Comparison of ENCODE assay signal across 1 cellular context in genomic region chr10:70560511-70560931, GRCh38.
TF ChIP-seq lines count a peak whose summit lies in the region.

No MANE protein-coding gene starts in this region.

TF ChIP-seq in IMR-90, 13 proteins besides CTCF, POLR2A, EP300 and RAD21:
- TF ChIP-seq USF2 (IDR thresholded peaks at IDR 0.05; ENCODE audit: low read depth, low read length) (no peak), CHD1 (IDR thresholded peaks at IDR 0.05; ENCODE audit: low read depth, low read length) (no peak), FOS (IDR thresholded peaks at IDR 0.05; ENCODE audit: low read depth, low read length) (no peak), MXI1 (IDR thresholded peaks at IDR 0.05; ENCODE audit: borderline replicate concordance, low read depth, low read length) (no peak), RFX5 (IDR thresholded peaks at IDR 0.05; ENCODE audit: low read depth, low read length) (no peak), MAZ (IDR thresholded peaks at IDR 0.05; ENCODE audit: borderline replicate concordance, low read depth, low read length) (no peak), SMC3 (IDR thresholded peaks at IDR 0.05; ENCODE audit: low read depth, low read length) (no peak), ELK1 (IDR thresholded peaks at IDR 0.05; ENCODE audit: borderline replicate concordance, low read depth, low read length) (no peak), MAFK (IDR thresholded peaks at IDR 0.05; ENCODE audit: low read depth, low read length) (no peak), RCOR1 (IDR thresholded peaks at IDR 0.05; ENCODE audit: insufficient replicate concordance, low read length) (no peak), NFE2L2 (IDR thresholded peaks at IDR 0.05; ENCODE audit: low read depth, low read length) (no peak), CEBPB (IDR thresholded peaks at IDR 0.05; ENCODE audit: low read depth, low read length) (no peak), BHLHE40 (IDR thresholded peaks at IDR 0.05; ENCODE audit: low read depth, low read length) (no peak)
